8 cellular contexts compared by ENCODE assay signal in the genomic region with DNA sequence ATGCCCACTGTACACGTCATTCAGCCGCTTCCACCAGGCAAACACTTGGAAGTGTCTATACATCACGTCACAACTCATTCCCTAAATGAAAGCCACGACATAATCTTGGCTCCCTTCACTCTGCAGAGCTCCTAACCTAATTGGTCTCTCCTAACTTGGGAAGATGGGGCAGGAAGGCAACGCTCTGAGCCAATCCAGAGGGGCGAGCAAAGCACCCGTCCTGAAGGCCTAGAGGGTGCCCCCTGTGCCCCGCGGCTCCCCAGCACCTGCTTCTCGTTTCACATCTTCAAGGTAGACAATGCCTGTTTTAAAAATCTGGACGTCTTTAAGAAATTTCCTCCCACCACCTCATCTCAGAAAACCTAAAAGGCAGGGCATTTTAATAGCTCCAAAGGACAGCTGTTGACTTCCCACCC. TPM values are rescaled to one million over a fixed set of nuclear protein-coding genes. Genes with fewer than 3 reads are reported as not detected.
DNase-seq lines count a peak whose midpoint lies in the region; ATAC-seq, FAIRE-seq and TF ChIP-seq lines count a peak whose summit lies in the region.

No MANE protein-coding gene starts in this region.

- H3K4me3 Mint-ChIP-seq in CD8-positive, alpha-beta T cell, result peak overlapping the region; percentile 89

- CTCF ChIA-PET in CD8-positive, alpha-beta T cell (lab: Charles Lee), result interaction anchor here (1.0 to 1.3 kb wide), 3 partner anchors 15 to 67 kb away, joined by 3 to 6 read pairs (median 3); a partner anchor contains a TSS

- TF ChIP-seq EP300 in upper lobe of left lung (IDR thresholded peaks at IDR 0.05), result no peak

- peaks cover 48% of the 10 kb centered on the region for H3K36me3 Mint-ChIP-seq in CD8-positive, alpha-beta T cell

- POLR2A ChIA-PET in CD8-positive, alpha-beta T cell (lab: Charles Lee), result interaction anchor here (0.8 kb wide), 1 partner anchor 26 kb away, joined by 3 read pairs; no protein-coding TSS in a partner anchor

- H3K4me1 ChIP-seq in CD8-positive, alpha-beta T cell (ENCODE audit: insufficient read depth, low read length), result peaks cover 26% of the 10 kb centered on the region
- peaks cover 12% of the 10 kb centered on the region for H3K4me1 ChIP-seq in lower lobe of right lung
- peaks cover 15 to 27% (median 19%) of the 10 kb centered on the region in 4 donors for H3K4me1 ChIP-seq in upper lobe of left lung

- H3K4me1 Mint-ChIP-seq in CD8-positive, alpha-beta T cell (ENCODE audit: low read depth), result peaks cover 48% of the 10 kb centered on the region

- 11 to 18% methylated on average over 11 of the region's 11 CpGs for WGBS in upper lobe of left lung, 2 donors

- no peaks in the 10 kb centered on the region for H3K9me3 ChIP-seq in CD8-positive, alpha-beta T cell (ENCODE audit: low read length)
- H3K9me3 ChIP-seq in KOPT-K1 (ENCODE audit: insufficient read depth, low read length, poor library complexity, severe bottlenecking), result no peaks in the 10 kb centered on the region
- no peaks in the 10 kb centered on the region for H3K9me3 ChIP-seq in lower lobe of right lung
- H3K9me3 ChIP-seq in upper lobe of left lung, result no peaks in the 10 kb centered on the region

- no peaks in the 10 kb centered on the region for H3K9me3 Mint-ChIP-seq in CD8-positive, alpha-beta T cell

- TF ChIP-seq CTCF in CD8-positive, alpha-beta T cell (IDR thresholded peaks at IDR 0.05), result no peak
- TF ChIP-seq CTCF in bronchial epithelial cell (IDR thresholded peaks at IDR 0.05; ENCODE audit: insufficient read depth, low read length, severe bottlenecking) (no peak), lower lobe of right lung (IDR thresholded peaks at IDR 0.05) (no peak), upper lobe of left lung (IDR thresholded peaks at IDR 0.05) (no peak)

- DNase-seq in CD8-positive, alpha-beta T cell, result no peak
- DNase-seq in bronchial epithelial cell (ENCODE audit: low read depth), result peak; percentile 30
- DNase-seq in lower lobe of right lung, result no peak
- DNase-seq in upper lobe of left lung, result peak in 1 of 2 donors; percentile 43
- no peak for DNase-seq in AML-193 (lab: John Stamatoyannopoulos, UW)
- DNase-seq in SK-N-DZ (ENCODE audit: low spot score), result no peak

- no peak for ATAC-seq in CD8-positive, alpha-beta T cell
- no peak for ATAC-seq in lower lobe of right lung
- ATAC-seq in upper lobe of left lung (ENCODE audit: low FRiP score in 2 of 2), result no peak
- no peak for ATAC-seq in GM19395 (IDR thresholded peaks at IDR 0.05; ENCODE audit: unreplicated experiment)

- TF ChIP-seq POLR2A in upper lobe of left lung (IDR thresholded peaks at IDR 0.05), result no peak

- peak overlapping the region; percentile 88 for H3K27ac Mint-ChIP-seq in CD8-positive, alpha-beta T cell

- peak overlapping the region; percentile 56 for H3K4me3 ChIP-seq in CD8-positive, alpha-beta T cell (ENCODE audit: low read depth, low read length)
- H3K4me3 ChIP-seq in bronchial epithelial cell (ENCODE audit: low read depth, low read length), result peak overlapping the region; percentile 56
- H3K4me3 ChIP-seq in lower lobe of right lung, result peak overlapping the region; percentile 78
- peak overlapping the region; percentile 86 to 95 (median 90) for H3K4me3 ChIP-seq in upper lobe of left lung

- H3K27me3 ChIP-seq in CD8-positive, alpha-beta T cell (ENCODE audit: insufficient read depth, low read length), result no peaks in the 10 kb centered on the region
- H3K27me3 ChIP-seq in bronchial epithelial cell (ENCODE audit: control insufficient read depth, insufficient read depth, low read length) (no peaks in the 10 kb centered on the region), lower lobe of right lung (ENCODE audit: low read depth) (no peaks in the 10 kb centered on the region), upper lobe of left lung (no peaks in the 10 kb centered on the region)

- H3K27me3 Mint-ChIP-seq in CD8-positive, alpha-beta T cell (ENCODE audit: low read depth), result peaks cover 7% of the 10 kb centered on the region

- no peak for FAIRE-seq in bronchial epithelial cell (lab: Jason Lieb, UNC)

- H3K36me3 ChIP-seq in CD8-positive, alpha-beta T cell (ENCODE audit: insufficient read depth, low read length), result no peaks in the 10 kb centered on the region
- peaks cover 45% of the 10 kb centered on the region for H3K36me3 ChIP-seq in KOPT-K1 (ENCODE audit: insufficient read depth, low read length)
- peaks cover 7% of the 10 kb centered on the region for H3K36me3 ChIP-seq in bronchial epithelial cell (ENCODE audit: control insufficient read depth, insufficient read depth, low read length)
- H3K36me3 ChIP-seq in lower lobe of right lung, result peaks cover 42% of the 10 kb centered on the region
- peaks cover 4 to 44% (median 15%) of the 10 kb centered on the region in 4 donors for H3K36me3 ChIP-seq in upper lobe of left lung

- H3K27ac ChIP-seq in CD8-positive, alpha-beta T cell (ENCODE audit: low read depth, low read length), result no peak overlapping the region
- H3K27ac ChIP-seq in KOPT-K1 (ENCODE audit: low read depth, low read length, poor library complexity, severe bottlenecking), result peak overlapping the region; percentile 50
- H3K27ac ChIP-seq in lower lobe of right lung, result peak overlapping the region; percentile 18
- peak overlapping the region; percentile 4 to 80 (median 32) for H3K27ac ChIP-seq in upper lobe of left lung

- intact Hi-C loops in CD8-positive, alpha-beta T cell (cut with DNase I, micrococcal nuclease), result loop anchor here (5.0 to 10.0 kb wide), 6 partner anchors 40 to 462 kb away; a partner anchor contains a TSS
- intact Hi-C loops in lower lobe of right lung (cut with DNase I), result no loop called here

RNA-seq across cellular contexts. Expression of a gene that starts 1.0 kb away (rescaled TPM):
- 10 to 100 TPM; 53.3 to 58.4 TPM for total RNA-seq in CD8-positive, alpha-beta T cell
- total RNA-seq in bronchial epithelial cell (30.6 and 35.5 TPM in 2 replicates), lower lobe of right lung (72.1 TPM), upper lobe of left lung (10 to 100 TPM; 34.7 to 73.9 (median 46.1) TPM)
- polyA plus RNA-seq in SK-N-DZ (2014; cell fraction: cytosol; rRNA removed), result 31.2 and 47.3 TPM in 2 replicates
- 20.1 and 23.5 TPM in 2 replicates for polyA plus RNA-seq in SK-N-DZ (2014; cell fraction: nucleus; rRNA removed)
